8 cellular contexts compared by ENCODE assay signal in genomic region chr15:45378913-45379262, GRCh38. TPM values are rescaled to one million over a fixed set of nuclear protein-coding genes. Genes with fewer than 3 reads are reported as not detected.
DNase-seq lines count a peak whose midpoint lies in the region; ATAC-seq and TF ChIP-seq lines count a peak whose summit lies in the region.

No MANE protein-coding gene starts in this region.

- H3K36me3 Mint-ChIP-seq in T-helper 2 cell treated with Interferon-gamma antibody and Interleukin-4, amounts not matched to agents 5 μg/mL and 100 μg/mL, for 36 hours (ENCODE audit: low read depth): no peaks in the 10 kb centered on the region
- peaks cover 22% of the 10 kb centered on the region for H3K36me3 Mint-ChIP-seq in brain

- ATAC-seq in right lobe of liver (peak; percentile 8 to 53 (median 38)), GM21737 (IDR thresholded peaks at IDR 0.05; ENCODE audit: unreplicated experiment) (no peak), HG03378 (IDR thresholded peaks at IDR 0.05; ENCODE audit: unreplicated experiment) (no peak), HG02870 (IDR thresholded peaks at IDR 0.05; ENCODE audit: unreplicated experiment) (no peak)

- intact Hi-C loops in right lobe of liver (cut with DNase I): no loop called here

- H3K4me1 ChIP-seq in right lobe of liver: peaks cover 0 to 29% (median 4%) of the 10 kb centered on the region in 4 donors

- H3K9me3 Mint-ChIP-seq in T-helper 2 cell treated with Interferon-gamma antibody and Interleukin-4, amounts not matched to agents 5 μg/mL and 100 μg/mL, for 36 hours: no peaks in the 10 kb centered on the region
- H3K9me3 Mint-ChIP-seq in brain: peaks cover 0 to 13% (median 2%) of the 10 kb centered on the region in 5 experiments

- no peak for TF ChIP-seq CTCF in brain (conservative IDR thresholded peaks at IDR 0.05)
- TF ChIP-seq CTCF in right lobe of liver (IDR thresholded peaks at IDR 0.05): no peak

- peak overlapping the region; percentile 55 to 84 (median 74) for H3K4me3 ChIP-seq in right lobe of liver

- H3K4me1 Mint-ChIP-seq in T-helper 2 cell treated with Interferon-gamma antibody and Interleukin-4, amounts not matched to agents 5 μg/mL and 100 μg/mL, for 36 hours (ENCODE audit: low read depth): peaks cover 6% of the 10 kb centered on the region
- peaks cover 57% of the 10 kb centered on the region for H3K4me1 Mint-ChIP-seq in brain

- peaks cover 70% of the 10 kb centered on the region for H3K27me3 Mint-ChIP-seq in T-helper 2 cell treated with Interferon-gamma antibody and Interleukin-4, amounts not matched to agents 5 μg/mL and 100 μg/mL, for 36 hours (ENCODE audit: low read depth)
- H3K27me3 Mint-ChIP-seq in brain: peaks cover 22% of the 10 kb centered on the region

- no peaks in the 10 kb centered on the region for H3K27me3 ChIP-seq in right lobe of liver

- no peaks in the 10 kb centered on the region for H3K9me3 ChIP-seq in right lobe of liver

- TF ChIP-seq POLR2A in right lobe of liver (IDR thresholded peaks at IDR 0.05): no peak

- 18% methylated on average over 11 of the region's 11 CpGs for WGBS in right lobe of liver (ENCODE audit: insufficient coverage, low coverage, low lambda C conversion rate, missing lambda C conversion rate)

- H3K36me3 ChIP-seq in right lobe of liver: no peaks in the 10 kb centered on the region

- H3K27ac ChIP-seq in right lobe of liver: peak overlapping the region; percentile 81 to 90 (median 85)

- no peak overlapping the region for H3K27ac Mint-ChIP-seq in T-helper 2 cell treated with Interferon-gamma antibody and Interleukin-4, amounts not matched to agents 5 μg/mL and 100 μg/mL, for 36 hours
- H3K27ac Mint-ChIP-seq in brain: peak overlapping the region in 1 of 5 experiments; percentile 54

- no peak for DNase-seq in T-helper 2 cell treated with Interferon-gamma antibody and Interleukin-4, amounts not matched to agents 5 μg/mL and 100 μg/mL, for 36 hours (ENCODE audit: low spot score)
- no peak for DNase-seq in T-helper 2 cell
- DNase-seq in right lobe of liver: peak; percentile 20 to 76 (median 61)
- DNase-seq in superior temporal gyrus (ENCODE audit: extremely low spot score): peak; percentile 77

- peak overlapping the region; percentile 71 for H3K4me3 Mint-ChIP-seq in T-helper 2 cell treated with Interferon-gamma antibody and Interleukin-4, amounts not matched to agents 5 μg/mL and 100 μg/mL, for 36 hours
- peak overlapping the region in 4 of 5 experiments; percentile 74 to 91 (median 80) for H3K4me3 Mint-ChIP-seq in brain

RNA-seq across cellular contexts. Expression of gene GATM, which starts 0.5 kb away (rescaled TPM):
- polyA plus RNA-seq in brain (ENCODE audit: insufficient read depth, low read depth, low replicate concordance): 58.9 TPM
- 1,000 to 10,000 TPM in 1 of 6 experiments, 100 to 1,000 TPM in 5; 404 to 1,363 (median 579) TPM for total RNA-seq in right lobe of liver

Comparison
In these comparisons a context has a peak if more than half of its experiments do, and no peak if none do; other contexts are left out.
1. DNase-seq: peak in right lobe of liver (3 of 3) and superior temporal gyrus (single experiment); none in T-helper 2 cell treated with Interferon-gamma antibody and Interleukin-4, amounts not matched to agents 5 μg/mL and 100 μg/mL, for 36 hours (single experiment) and T-helper 2 cell (0 of 5).
2. ATAC-seq: peak in right lobe of liver (4 of 4); none in GM21737 (single experiment), HG03378 (single experiment) and HG02870 (single experiment).